8 cellular contexts compared by ENCODE assay signal in the genomic region with DNA sequence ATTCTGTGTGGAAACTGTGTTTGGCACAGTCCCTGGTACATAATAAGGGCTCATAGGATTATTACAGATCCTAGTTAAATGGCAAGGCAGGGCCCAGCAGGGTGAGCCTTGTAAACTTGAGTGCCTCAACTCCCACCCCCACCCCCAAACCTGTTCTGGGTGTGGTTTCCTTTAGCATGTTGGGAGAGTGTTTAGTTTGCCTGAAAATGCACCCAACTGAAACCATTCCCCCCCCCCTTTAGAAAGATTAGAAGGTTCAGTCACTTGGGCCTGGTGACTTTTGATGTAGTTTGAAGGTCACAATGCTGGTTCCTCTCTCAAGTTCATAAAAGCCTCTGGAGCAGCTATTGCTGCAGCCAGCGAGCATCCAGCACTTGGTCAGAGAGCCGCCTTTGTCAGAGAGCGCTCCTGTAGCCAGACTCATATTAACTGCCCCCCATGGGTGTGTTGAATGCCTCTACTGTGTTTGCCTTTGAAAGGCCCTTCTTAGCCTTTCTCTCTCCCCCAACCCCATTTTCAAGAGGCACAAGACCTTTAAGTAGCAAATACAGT.
DNase-seq lines count a peak whose midpoint lies in the region; ATAC-seq and TF ChIP-seq lines count a peak whose summit lies in the region.

No MANE protein-coding gene starts in this region.

- H3K4me3 Mint-ChIP-seq in nephron, result no peak overlapping the region

- no peaks in the 10 kb centered on the region for H3K27me3 Mint-ChIP-seq in nephron (ENCODE audit: low read depth)

- 82 to 96% methylated on average over 3 of the region's 3 CpGs for WGBS in body of pancreas, 2 donors

- peak; percentile 94 for DNase-seq in GM12865 (ENCODE audit: low read depth)
- no peak for DNase-seq in body of pancreas
- DNase-seq in MV-4-11 (lab: John Stamatoyannopoulos, UW), result no peak
- no peak for DNase-seq in activated CD8-positive, alpha-beta memory T cell treated with anti-CD3 and anti-CD28 coated beads for 24 hours

- peaks cover 76% of the 10 kb centered on the region for H3K4me1 Mint-ChIP-seq in nephron

- H3K4me1 ChIP-seq in body of pancreas, result peaks cover 95% of the 10 kb centered on the region

- H3K9me3 ChIP-seq in body of pancreas, result no peaks in the 10 kb centered on the region

- peak; percentile 17 for ATAC-seq in HG03354 (IDR thresholded peaks at IDR 0.05; ENCODE audit: poor library complexity, severe bottlenecking, unreplicated experiment)
- no peak for ATAC-seq in body of pancreas
- no peak for ATAC-seq in HG03342 (IDR thresholded peaks at IDR 0.05; ENCODE audit: unreplicated experiment)
- no peak for ATAC-seq in HG03039 (IDR thresholded peaks at IDR 0.05; ENCODE audit: unreplicated experiment)

- H3K27ac Mint-ChIP-seq in nephron, result peak overlapping the region; percentile 59 to 90 (median 79)

- no peaks in the 10 kb centered on the region for H3K36me3 ChIP-seq in body of pancreas (replicated peaks in 1 of 2; ENCODE audit: insufficient read depth in 1 of 2, low read depth in 2 of 2)

- H3K9me3 Mint-ChIP-seq in nephron, result no peaks in the 10 kb centered on the region

- H3K27me3 ChIP-seq in body of pancreas, result no peaks in the 10 kb centered on the region

- no peak for TF ChIP-seq POLR2A in body of pancreas (IDR thresholded peaks at IDR 0.05)

- TF ChIP-seq CTCF in GM12865 (IDR thresholded peaks at IDR 0.05; ENCODE audit: insufficient read depth, low read depth, low read length, missing control alignments) (no peak), body of pancreas (IDR thresholded peaks at IDR 0.05) (no peak), nephron (IDR thresholded peaks at IDR 0.05; ENCODE audit: unreplicated experiment in 3 of 3) (no peak)

- H3K36me3 Mint-ChIP-seq in nephron (ENCODE audit: low read depth), result peaks cover 7% of the 10 kb centered on the region

- intact Hi-C loops in body of pancreas (cut with DNase I), result no loop called here

- H3K27ac ChIP-seq in body of pancreas, result peak overlapping the region; percentile 73 to 97 (median 84)

- H3K4me3 ChIP-seq in GM12865 (ENCODE audit: low read depth, low read length) (peak overlapping the region; percentile 64), body of pancreas (no peak overlapping the region)
